ENCODE assay signal across 19 cellular contexts in genomic region chr1:57118948-57119637, GRCh38.
"Had no signal": no experiment of that assay in that cellular context is flagged by ENCODE, and none has a peak within 500 bp of the region (broad histone marks: within the 10 kb centered on the region; RNA-seq: fewer than 3 reads in every experiment).

No MANE protein-coding gene starts in this region.

- H3K4me2 ChIP-seq: hepatocyte had no signal

- H2AFZ ChIP-seq: hepatocyte had no signal

- H3K36me3 ChIP-seq: neutrophil, right lobe of liver, tibial nerve had no signal

- H3K9me3 ChIP-seq: neutrophil, psoas muscle, right lobe of liver, tibial nerve had no signal

- H3K79me2 ChIP-seq: hepatocyte had no signal

- H3K27ac ChIP-seq: epithelial cell of prostate, hepatocyte, neutrophil, psoas muscle, right lobe of liver, tibial nerve had no signal

- H3K4me1 ChIP-seq: psoas muscle, right lobe of liver had no signal

- DNase-seq: effector memory CD8-positive, alpha-beta T cell; foreskin melanocyte; head of caudate nucleus; kidney; left cardiac atrium; left ventricle myocardium superior; mesendoderm; naive thymus-derived CD4-positive, alpha-beta T cell; nephron progenitor cell; psoas muscle; retina; right lobe of liver; stimulated activated CD4-positive, alpha-beta T cell treated with anti-CD3 and anti-CD28 coated beads, Interleukin-4, amount 100 ng/mL, for 1 hour; stimulated activated CD8-positive, alpha-beta memory T cell treated with anti-CD3 and anti-CD28 coated beads, Interleukin-4, amount 100 ng/mL, for 48 hours; stimulated activated naive CD8-positive, alpha-beta T cell treated with anti-CD3 and anti-CD28 coated beads, Interleukin-15, Interleukin-2, amounts not matched to agents 100 U/mL and 50 U/mL, for 24 hours had no signal

- H3K27me3 ChIP-seq: hepatocyte, neutrophil, right lobe of liver, tibial nerve had no signal

- FAIRE-seq: kidney had no signal

- H3K4me3 ChIP-seq: hepatocyte, psoas muscle, right lobe of liver, tibial nerve had no signal
